ENCODE assay signal across 9 cellular contexts in genomic region chr20:47540443-47541354, GRCh38. TPM values are rescaled to one million over a fixed set of nuclear protein-coding genes. Genes with fewer than 3 reads are reported as not detected.
A peak's percentile ranks its signal among the peaks of the same experiment; 100 is the strongest.
DNase-seq lines count a peak whose midpoint lies in the region; ATAC-seq and TF ChIP-seq lines count a peak whose summit lies in the region.
"Had no signal": no experiment of that assay in that cellular context is flagged by ENCODE, and none has a peak within 500 bp of the region (broad histone marks: within the 10 kb centered on the region; RNA-seq: fewer than 3 reads in every experiment).

No MANE protein-coding gene starts in this region.

- in situ Hi-C loops in GM23248 (cut with MboI), result no loop called here

- H2AFZ ChIP-seq in GM23248 (no peak overlapping the region), hepatocyte (no peak overlapping the region)

- intact Hi-C loops in A673 (cut with micrococcal nuclease; ENCODE audit: unreplicated experiment), result no loop called here

- H3K36me3 ChIP-seq in A673 (ENCODE audit: insufficient read depth, low read length, poor library complexity, severe bottlenecking), result no peaks in the 10 kb centered on the region
- no peaks in the 10 kb centered on the region for H3K36me3 ChIP-seq in GM23248 (ENCODE audit: low read depth)
- no peaks in the 10 kb centered on the region for H3K36me3 ChIP-seq in hepatocyte (replicated peaks; ENCODE audit: insufficient read depth, low read depth)
- H3K36me3 ChIP-seq: tibial artery had no signal

- H3K27me3 ChIP-seq in A673 (replicated peaks; ENCODE audit: insufficient read depth, low read depth, low read length, poor library complexity) (no peaks in the 10 kb centered on the region), GM23248 (replicated peaks; ENCODE audit: insufficient read depth) (no peaks in the 10 kb centered on the region), hepatocyte (no peaks in the 10 kb centered on the region)
- H3K27me3 ChIP-seq: tibial artery had no signal

- WGBS in GM23248 (ENCODE audit: low coverage in 1 of 2, low lambda C conversion rate in 2 of 2, missing lambda C conversion rate in 2 of 2), 2 experiments, result 61 to 63% methylated on average over 5 of the region's 5 CpGs
- WGBS in hepatocyte (ENCODE audit: low lambda C conversion rate, missing lambda C conversion rate), result 38% methylated on average over 5 of the region's 5 CpGs

- peaks cover 98% of the 10 kb centered on the region for H3K79me2 ChIP-seq in GM23248 (ENCODE audit: insufficient read depth)
- peaks cover 88% of the 10 kb centered on the region for H3K79me2 ChIP-seq in hepatocyte

- no peak for TF ChIP-seq CTCF in A673 (conservative IDR thresholded peaks at IDR 0.05; ENCODE audit: low read depth, low read length)
- TF ChIP-seq CTCF in hepatocyte (IDR thresholded peaks at IDR 0.05; ENCODE audit: poor library complexity), result no peak

- no peak for ATAC-seq in HG02642 (IDR thresholded peaks at IDR 0.05; ENCODE audit: poor library complexity, unreplicated experiment)
- ATAC-seq in HG02884 (IDR thresholded peaks at IDR 0.05; ENCODE audit: unreplicated experiment), result no peak
- no peak for ATAC-seq in GM19395 (IDR thresholded peaks at IDR 0.05; ENCODE audit: unreplicated experiment)

- peaks cover 23% of the 10 kb centered on the region for H3K4me1 ChIP-seq in A673 (ENCODE audit: insufficient read depth, low read length, poor library complexity, severe bottlenecking)
- H3K4me1 ChIP-seq in GM23248 (ENCODE audit: insufficient read depth), result peaks cover 35% of the 10 kb centered on the region
- H3K4me1 ChIP-seq in hepatocyte (ENCODE audit: insufficient read depth), result peaks cover 20% of the 10 kb centered on the region

- H3K4me3 ChIP-seq in A673 (ENCODE audit: low read depth, low read length, poor library complexity, severe bottlenecking) (no peak overlapping the region), GM23248 (no peak overlapping the region), hepatocyte (no peak overlapping the region)
- H3K4me3 ChIP-seq: tibial artery had no signal

- CTCF ChIA-PET in A673 (lab: Charles Lee), result no interaction called here

- H3K27ac ChIP-seq in A673 (ENCODE audit: low read depth, low read length, poor library complexity, severe bottlenecking) (peak overlapping the region; percentile 19), GM23248 (0 out of 2 replicates have a peak overlapping the region, but pooled peaks have one; percentile 20), hepatocyte (peak overlapping the region; percentile 35)
- H3K27ac ChIP-seq: tibial artery had no signal

- BruUV-seq in A673 (replicated peaks; lab: Mats Ljungman, UMichigan), result no TSS peak

- H3K9me2 ChIP-seq in GM23248 (ENCODE audit: insufficient read depth) (no peaks in the 10 kb centered on the region), hepatocyte (replicated peaks; ENCODE audit: insufficient read depth) (no peaks in the 10 kb centered on the region)

- H3F3A ChIP-seq in GM23248 (ENCODE audit: insufficient read depth), result peaks cover 37% of the 10 kb centered on the region

- DNase-seq in A673 (ENCODE audit: low spot score) (peak; percentile 45), GM23248 (peak; percentile 50), RPMI8226 (peak; percentile 40), hepatocyte (ENCODE audit: low spot score) (peak; percentile 41), T-helper 1 cell (no peak)
- DNase-seq: tibial artery had no signal

- H3K9ac ChIP-seq in GM23248, result no peak overlapping the region

- H3K9me3 ChIP-seq in A673 (ENCODE audit: low read depth, low read length, poor library complexity, severe bottlenecking) (no peaks in the 10 kb centered on the region), GM23248 (ENCODE audit: low read depth) (no peaks in the 10 kb centered on the region), hepatocyte (ENCODE audit: low read depth) (no peaks in the 10 kb centered on the region)
- H3K9me3 ChIP-seq: tibial artery had no signal

- no peak overlapping the region for H3K4me2 ChIP-seq in GM23248 (ENCODE audit: unreplicated experiment)
- H3K4me2 ChIP-seq in hepatocyte, result peak overlapping the region; percentile 6

- POLR2A ChIA-PET in A673 (lab: Charles Lee; ENCODE audit: low non-redundant PET), result no interaction called here

- H4K20me1 ChIP-seq in GM23248 (ENCODE audit: insufficient read depth) (0 out of 2 replicates have a peak, but pooled peaks cover 8% of the 10 kb centered on the region), hepatocyte (ENCODE audit: insufficient read depth, poor library complexity, severe bottlenecking) (peaks cover 4% of the 10 kb centered on the region)

RNA-seq across cellular contexts. Expression of gene NCOA3, which starts 39.0 kb away (rescaled TPM):
- total RNA-seq in A673 (2021), result 26.2 and 26.8 TPM in 2 replicates
- total RNA-seq in GM23248 (2014; rRNA removed; shearing (Covaris generic)), result 36.4 and 36.6 TPM in 2 replicates
- polyA plus RNA-seq in GM23248 (2016; fragmentation: Nextera tagmentation; extraction: Ambion mirVana), result 19.3 and 19.5 TPM in 2 replicates
- 27.0 and 28.6 TPM in 2 replicates for total RNA-seq in hepatocyte
- 12.5 and 12.7 TPM in 2 replicates for polyA plus RNA-seq in hepatocyte

Comparison
In these comparisons a context has a peak if more than half of its experiments do, and no peak if none do; other contexts are left out.
1. DNase-seq: peak in A673 (single experiment), GM23248 (single experiment), RPMI8226 (single experiment) and hepatocyte (single experiment); none in T-helper 1 cell (0 of 5).
2. Peak in every context shown above with its lines, with median percentiles within 50 percentile points of each other: H3K27ac ChIP-seq.